ENCODE assay signal across 9 cellular contexts in genomic region chr9:36092509-36093215, GRCh38. TPM values are rescaled to one million over a fixed set of nuclear protein-coding genes. Genes with fewer than 3 reads are reported as not detected.
A peak's percentile ranks its signal among the peaks of the same experiment; 100 is the strongest.
DNase-seq lines count a peak whose midpoint lies in the region; ATAC-seq lines count a peak whose summit lies in the region.
"Had no signal": no experiment of that assay in that cellular context is flagged by ENCODE, and none has a peak within 500 bp of the region (broad histone marks: within the 10 kb centered on the region; RNA-seq: fewer than 3 reads in every experiment).

No MANE protein-coding gene starts in this region.

- H3K27ac ChIP-seq in muscle layer of duodenum (ENCODE audit: low read length): peak overlapping the region; percentile 45

- H3K9me3 ChIP-seq in muscle layer of duodenum (ENCODE audit: control insufficient read depth in 1 of 2, low read length in 2 of 2): no peaks in the 10 kb centered on the region

- no peaks in the 10 kb centered on the region for H3K27me3 ChIP-seq in muscle layer of duodenum (ENCODE audit: low read depth, low read length)

- H3K4me3 Mint-ChIP-seq in activated CD4-positive, alpha-beta memory T cell treated with anti-CD3 and anti-CD28 coated beads, Interleukin-2, amount 10 ng/mL, durations not matched to agents 7 days and 5 days: no peak overlapping the region

- CTCF ChIA-PET in activated CD4-positive, alpha-beta memory T cell treated with anti-CD3 and anti-CD28 coated beads, Interleukin-2, amount 10 ng/mL, durations not matched to agents 7 days and 5 days (lab: Charles Lee): interaction anchor here (1.0 to 2.5 kb wide), 4 partner anchors 10 to 97 kb away, joined by 3 to 19 read pairs (median 3); no protein-coding TSS in a partner anchor

- H3K4me1 Mint-ChIP-seq in activated CD4-positive, alpha-beta memory T cell treated with anti-CD3 and anti-CD28 coated beads, Interleukin-2, amount 10 ng/mL, durations not matched to agents 7 days and 5 days: peaks cover 19% of the 10 kb centered on the region

- peak; percentile 92 for ATAC-seq in GM19395 (IDR thresholded peaks at IDR 0.05; ENCODE audit: unreplicated experiment)
- ATAC-seq in HG03175 (IDR thresholded peaks at IDR 0.05; ENCODE audit: unreplicated experiment): peak; percentile 87
- ATAC-seq: K562 had no signal

- H3K9me3 Mint-ChIP-seq in activated CD4-positive, alpha-beta memory T cell treated with anti-CD3 and anti-CD28 coated beads, Interleukin-2, amount 10 ng/mL, durations not matched to agents 7 days and 5 days: peaks cover 3% of the 10 kb centered on the region

- peaks cover 6% of the 10 kb centered on the region for H3K36me3 Mint-ChIP-seq in activated CD4-positive, alpha-beta memory T cell treated with anti-CD3 and anti-CD28 coated beads, Interleukin-2, amount 10 ng/mL, durations not matched to agents 7 days and 5 days (ENCODE audit: low read depth)

- peaks cover 11 to 15% of the 10 kb centered on the region in 2 donors for H3K4me1 ChIP-seq in muscle layer of duodenum (ENCODE audit: control insufficient read depth in 1 of 2, insufficient read depth in 2 of 2, low read length in 2 of 2)

- no peak overlapping the region for H3K4me3 ChIP-seq in muscle layer of duodenum (ENCODE audit: low read depth in 1 of 2, low read length in 2 of 2)
- H3K4me3 ChIP-seq: K562 had no signal

- POLR2A ChIA-PET in activated CD4-positive, alpha-beta memory T cell treated with anti-CD3 and anti-CD28 coated beads, Interleukin-2, amount 10 ng/mL, durations not matched to agents 7 days and 5 days (lab: Charles Lee): interaction anchor here (1.2 kb wide), 1 partner anchor 76 kb away, joined by 4 read pairs; the partner anchor contains the start of gene CCIN

- peak; percentile 64 for DNase-seq in activated CD4-positive, alpha-beta memory T cell treated with anti-CD3 and anti-CD28 coated beads, Interleukin-2, amount 10 ng/mL, durations not matched to agents 7 days and 5 days
- no peak for DNase-seq in EL
- no peak for DNase-seq in cortex of kidney (lab: John Stamatoyannopoulos, UW)
- DNase-seq in hippocampal formation (lab: John Stamatoyannopoulos, UW): no peak
- no peak for DNase-seq in NCI-H1930 (lab: John Stamatoyannopoulos, UW)

- H3K27me3 Mint-ChIP-seq in activated CD4-positive, alpha-beta memory T cell treated with anti-CD3 and anti-CD28 coated beads, Interleukin-2, amount 10 ng/mL, durations not matched to agents 7 days and 5 days: no peaks in the 10 kb centered on the region

- H3K36me3 ChIP-seq in muscle layer of duodenum (ENCODE audit: control insufficient read depth in 1 of 2, insufficient read depth in 2 of 2, low read length in 2 of 2): peaks cover 0 to 2% of the 10 kb centered on the region in 2 donors

- H3K27ac Mint-ChIP-seq in activated CD4-positive, alpha-beta memory T cell treated with anti-CD3 and anti-CD28 coated beads, Interleukin-2, amount 10 ng/mL, durations not matched to agents 7 days and 5 days: peak overlapping the region; percentile 81

RNA-seq across cellular contexts. Expression of gene GLIPR2, which starts 43.9 kb away (rescaled TPM):
- 10 to 100 TPM; 45.3 to 48.0 TPM for total RNA-seq in activated CD4-positive, alpha-beta memory T cell treated with anti-CD3 and anti-CD28 coated beads, Interleukin-2, amount 10 ng/mL, durations not matched to agents 7 days and 5 days

RNA-seq across cellular contexts. Expression of gene RECK, which starts 55.9 kb away (rescaled TPM):
- total RNA-seq in activated CD4-positive, alpha-beta memory T cell treated with anti-CD3 and anti-CD28 coated beads, Interleukin-2, amount 10 ng/mL, durations not matched to agents 7 days and 5 days: 1 to 10 TPM; 7.4 to 8.1 TPM
